26 cellular contexts compared by ENCODE assay signal in the genomic region with DNA sequence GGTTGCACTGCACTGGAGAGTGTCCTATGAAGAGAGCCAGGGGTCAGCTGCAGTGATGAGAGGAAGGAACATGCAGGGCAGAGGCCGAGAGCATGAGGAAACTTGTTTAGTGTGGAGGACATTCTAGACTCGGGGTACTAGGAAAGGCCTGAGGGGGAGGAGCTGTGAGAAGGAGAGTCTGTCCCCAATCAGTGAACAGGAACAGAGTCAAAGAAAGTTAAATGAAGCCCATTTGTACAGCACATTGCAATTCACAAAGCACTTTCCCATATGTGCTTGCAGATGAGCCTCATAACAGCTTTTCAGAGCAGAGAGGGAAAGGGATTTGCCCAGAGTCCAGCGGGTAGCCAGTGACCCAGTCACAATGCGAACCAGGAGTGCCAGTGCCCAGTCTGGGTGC.
"Had no signal": no experiment of that assay in that cellular context is flagged by ENCODE, and none has a peak within 500 bp of the region (broad histone marks: within the 10 kb centered on the region; RNA-seq: fewer than 3 reads in every experiment).

No MANE protein-coding gene starts in this region.

- H3K4me1 Mint-ChIP-seq: immature natural killer cell; naive thymus-derived CD8-positive, alpha-beta T cell; stimulated activated naive B cell treated with anti-CD40 and anti-IgM and Interleukin-4, amounts not matched to agents 10 μg/mL and 1 μg/mL and 100 μg/mL, for 72 hours; stimulated activated naive CD8-positive, alpha-beta T cell treated with anti-CD3 and anti-CD28 coated beads, Interleukin-15, amount 100 ng/mL, for 72 hours had no signal

- H3K4me3 ChIP-seq: colonic mucosa, esophagus muscularis mucosa, left ventricle myocardium inferior, lung, pancreas, right lobe of liver, suprapubic skin, transverse colon, vagina had no signal

- H3K36me3 ChIP-seq: colonic mucosa, neutrophil, pancreas, right lobe of liver, transverse colon, vagina had no signal

- H3K4me3 Mint-ChIP-seq: dendritic cell treated with granulocyte-macrophage colony-stimulating factor and Interleukin-4, amounts not matched to agents 40 ng/mL and 50 ng/mL, for 4 days; immature natural killer cell; naive thymus-derived CD8-positive, alpha-beta T cell; nephron progenitor cell; stimulated activated naive B cell treated with anti-CD40 and anti-IgM and Interleukin-4, amounts not matched to agents 10 μg/mL and 1 μg/mL and 100 μg/mL, for 72 hours; stimulated activated naive CD8-positive, alpha-beta T cell treated with anti-CD3 and anti-CD28 coated beads, Interleukin-15, amount 100 ng/mL, for 72 hours had no signal

- H3K27me3 Mint-ChIP-seq: dendritic cell treated with granulocyte-macrophage colony-stimulating factor and Interleukin-4, amounts not matched to agents 40 ng/mL and 50 ng/mL, for 4 days; naive thymus-derived CD8-positive, alpha-beta T cell; progenitor cell of endocrine pancreas; stimulated activated naive CD8-positive, alpha-beta T cell treated with anti-CD3 and anti-CD28 coated beads, Interleukin-15, amount 100 ng/mL, for 72 hours had no signal

- H3K36me3 Mint-ChIP-seq: immature natural killer cell; naive thymus-derived CD8-positive, alpha-beta T cell; stimulated activated naive B cell treated with anti-CD40 and anti-IgM and Interleukin-4, amounts not matched to agents 10 μg/mL and 1 μg/mL and 100 μg/mL, for 72 hours had no signal

- H3K27me3 ChIP-seq: colonic mucosa, esophagus muscularis mucosa, neutrophil, pancreas, right lobe of liver, suprapubic skin, transverse colon, vagina had no signal

- H3K9me3 ChIP-seq: colonic mucosa, esophagus muscularis mucosa, left ventricle myocardium inferior, neutrophil, pancreas, right lobe of liver, suprapubic skin, transverse colon, vagina had no signal

- ATAC-seq: left colon; naive thymus-derived CD8-positive, alpha-beta T cell; pancreas; right lobe of liver; stimulated activated naive B cell treated with anti-CD40 and anti-IgM and Interleukin-4, amounts not matched to agents 10 μg/mL and 1 μg/mL and 100 μg/mL, for 72 hours; stimulated activated naive CD8-positive, alpha-beta T cell treated with anti-CD3 and anti-CD28 coated beads, Interleukin-15, amount 100 ng/mL, for 72 hours had no signal

- DNase-seq: colonic mucosa; effector memory CD4-positive, alpha-beta T cell; foreskin melanocyte; hypothalamus; immature natural killer cell; islet precursor cell; kidney glomerular epithelial cell; left colon; left ventricle myocardium inferior; naive thymus-derived CD8-positive, alpha-beta T cell; nephron progenitor cell; pancreas; right lobe of liver; small intestine; stimulated activated CD4-positive, alpha-beta T cell treated with anti-CD3 and anti-CD28 coated beads, Interleukin-15, amount 100 ng/mL, for 24 hours; stimulated activated CD4-positive, alpha-beta T cell treated with anti-CD3 and anti-CD28 coated beads, Interleukin-2, amount 100 ng/mL, for 48 hours; stimulated activated naive B cell treated with anti-CD40 and anti-IgM and Interleukin-4, amounts not matched to agents 10 μg/mL and 1 μg/mL and 100 μg/mL, for 72 hours; stimulated activated naive CD8-positive, alpha-beta T cell treated with anti-CD3 and anti-CD28 coated beads, Interleukin-15, amount 100 ng/mL, for 72 hours; transverse colon had no signal

- H3K27ac ChIP-seq: colonic mucosa, esophagus muscularis mucosa, left ventricle myocardium inferior, neutrophil, pancreas, right lobe of liver, suprapubic skin, transverse colon, vagina had no signal

- H3K27ac Mint-ChIP-seq: dendritic cell treated with granulocyte-macrophage colony-stimulating factor and Interleukin-4, amounts not matched to agents 40 ng/mL and 50 ng/mL, for 4 days; immature natural killer cell; naive thymus-derived CD8-positive, alpha-beta T cell; nephron progenitor cell; progenitor cell of endocrine pancreas; stimulated activated naive B cell treated with anti-CD40 and anti-IgM and Interleukin-4, amounts not matched to agents 10 μg/mL and 1 μg/mL and 100 μg/mL, for 72 hours; stimulated activated naive CD8-positive, alpha-beta T cell treated with anti-CD3 and anti-CD28 coated beads, Interleukin-15, amount 100 ng/mL, for 72 hours had no signal

- H3K9me3 Mint-ChIP-seq: dendritic cell treated with granulocyte-macrophage colony-stimulating factor and Interleukin-4, amounts not matched to agents 40 ng/mL and 50 ng/mL, for 4 days; immature natural killer cell; naive thymus-derived CD8-positive, alpha-beta T cell; nephron progenitor cell; stimulated activated naive B cell treated with anti-CD40 and anti-IgM and Interleukin-4, amounts not matched to agents 10 μg/mL and 1 μg/mL and 100 μg/mL, for 72 hours; stimulated activated naive CD8-positive, alpha-beta T cell treated with anti-CD3 and anti-CD28 coated beads, Interleukin-15, amount 100 ng/mL, for 72 hours had no signal

- H3K4me1 ChIP-seq: colonic mucosa, pancreas, right lobe of liver, suprapubic skin, transverse colon, vagina had no signal
